ENCODE assay signal across 15 cellular contexts in the genomic region with DNA sequence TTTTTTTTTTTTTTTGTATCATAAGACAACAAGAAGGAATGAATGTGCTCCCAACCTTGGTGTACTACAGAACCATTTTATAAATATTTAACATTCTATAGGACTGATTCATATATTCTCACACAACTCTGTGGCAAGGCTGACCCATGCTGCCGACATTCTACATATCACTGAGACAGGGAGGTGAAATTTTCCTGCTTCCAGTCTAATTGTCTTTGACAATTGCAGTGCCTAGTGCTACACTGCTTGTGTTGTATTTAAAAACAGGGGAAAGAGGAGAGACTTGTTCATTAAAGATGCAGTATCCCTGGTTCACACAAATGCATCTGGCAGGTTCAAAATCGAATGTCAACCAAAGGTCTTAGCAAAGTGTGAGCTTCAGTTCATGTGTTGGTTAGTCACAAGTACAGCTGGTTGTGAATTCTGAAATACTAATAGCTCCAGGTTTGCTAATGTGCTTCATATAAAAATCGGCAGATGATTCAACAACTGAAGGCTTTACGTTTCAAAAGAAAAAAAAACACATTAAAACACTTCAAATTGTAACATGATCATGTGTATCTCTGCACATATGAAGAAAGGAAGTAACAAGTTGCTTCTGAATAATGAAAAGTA.
DNase-seq lines count a peak whose midpoint lies in the region; ATAC-seq and TF ChIP-seq lines count a peak whose summit lies in the region.
"Had no signal": no experiment of that assay in that cellular context is flagged by ENCODE, and none has a peak within 500 bp of the region (broad histone marks: within the 10 kb centered on the region; RNA-seq: fewer than 3 reads in every experiment).

No MANE protein-coding gene starts in this region.

- peak overlapping the region; percentile 93 for H3K27ac Mint-ChIP-seq in osteocyte (ENCODE audit: unreplicated experiment)

- TF ChIP-seq CTCF in choroid plexus epithelial cell (conservative IDR thresholded peaks at IDR 0.05; ENCODE audit: low read depth, low read length) (no peak), osteocyte (IDR thresholded peaks at IDR 0.05) (no peak)

- peaks cover 81% of the 10 kb centered on the region for H3K4me1 Mint-ChIP-seq in osteocyte (ENCODE audit: unreplicated experiment)

- no peaks in the 10 kb centered on the region for H3K9me3 Mint-ChIP-seq in osteocyte (ENCODE audit: unreplicated experiment)
- H3K9me3 Mint-ChIP-seq: H9 had no signal

- no peak for ATAC-seq in HG03159 (IDR thresholded peaks at IDR 0.05; ENCODE audit: unreplicated experiment)

- H3K27me3 Mint-ChIP-seq in osteocyte (ENCODE audit: unreplicated experiment): no peaks in the 10 kb centered on the region

- H3K4me3 Mint-ChIP-seq in osteocyte (ENCODE audit: unreplicated experiment): peak overlapping the region; percentile 49
- H3K4me3 Mint-ChIP-seq: H9 had no signal

- DNase-seq in DMS153 (lab: John Stamatoyannopoulos, UW) (peak; percentile 41), DMS153 treated with DMSO at 0.1 percent for 48 hours (lab: John Stamatoyannopoulos, UW; ENCODE audit: unreplicated experiment) (no peak), NCI-H226 (peak; percentile 33), choroid plexus epithelial cell (ENCODE audit: low read depth) (peak; percentile 83), osteocyte (ENCODE audit: extremely low spot score, unreplicated experiment) (no peak), NAMALWA (ENCODE audit: low spot score) (no peak), iPS-NIHi11 (ENCODE audit: low spot score) (no peak)
- DNase-seq: activated CD4-positive, CD25-positive, alpha-beta regulatory T cell; activated T-cell treated with anti-CD3 and anti-CD28 coated beads, Interleukin-2, amount 50 U/mL, for 1 hour; H9; mesendoderm; stimulated activated CD8-positive, alpha-beta memory T cell treated with anti-CD3 and anti-CD28 coated beads, Interleukin-4, amount 100 ng/mL, for 48 hours; upper lobe of left lung had no signal

- H3K36me3 Mint-ChIP-seq in osteocyte (ENCODE audit: unreplicated experiment): peaks cover 18% of the 10 kb centered on the region

- H3K4me3 ChIP-seq in choroid plexus epithelial cell (ENCODE audit: low read depth, low read length): no peak overlapping the region
- H3K4me3 ChIP-seq: ascending aorta, upper lobe of left lung had no signal

Comparison
In these comparisons a context has a peak if more than half of its experiments do, and no peak if none do; other contexts are left out.
1. DNase-seq: peak in DMS153 (single experiment), NCI-H226 (single experiment) and choroid plexus epithelial cell (single experiment); none in DMS153 treated with DMSO at 0.1 percent for 48 hours (single experiment), osteocyte (single experiment), NAMALWA (single experiment) and iPS-NIHi11 (single experiment).